14 cellular contexts compared by ENCODE assay signal in genomic region chr17:50165867-50166517, GRCh38. TPM values are rescaled to one million over a fixed set of nuclear protein-coding genes. Genes with fewer than 3 reads are reported as not detected.
DNase-seq lines count a peak whose midpoint lies in the region; ATAC-seq, FAIRE-seq and TF ChIP-seq lines count a peak whose summit lies in the region.
"Had no signal": no experiment of that assay in that cellular context is flagged by ENCODE, and none has a peak within 500 bp of the region (broad histone marks: within the 10 kb centered on the region; RNA-seq: fewer than 3 reads in every experiment).

SGCA (plus strand) TSS chr17:50166005; CDS start chr17:50166041, 36 bp downstream.

- ATAC-seq in memory B cell (ENCODE audit: low read depth): no peak

- H3K36me3 Mint-ChIP-seq in HFFc6 (ENCODE audit: low read depth): no peaks in the 10 kb centered on the region
- H3K36me3 Mint-ChIP-seq in memory B cell: peaks cover 1% of the 10 kb centered on the region
- H3K36me3 Mint-ChIP-seq in type B pancreatic cell: no peaks in the 10 kb centered on the region

- H3K9me3 Mint-ChIP-seq in HFFc6: peaks cover under 1% of the 10 kb centered on the region; the same call in 1 of the 2 replicates
- no peaks in the 10 kb centered on the region for H3K9me3 Mint-ChIP-seq in memory B cell
- no peaks in the 10 kb centered on the region for H3K9me3 Mint-ChIP-seq in type B pancreatic cell

- no peak within 1 kb of the TSS for H3K27ac Mint-ChIP-seq in HFFc6
- H3K27ac Mint-ChIP-seq in memory B cell: peak within 1 kb of the TSS; percentile 59
- H3K27ac Mint-ChIP-seq in type B pancreatic cell: no peak within 1 kb of the TSS

- H3K27me3 Mint-ChIP-seq in HFFc6 (ENCODE audit: insufficient read depth) (peaks cover 34% of the 10 kb centered on the region), memory B cell (no peaks in the 10 kb centered on the region), type B pancreatic cell (peaks cover 12% of the 10 kb centered on the region)

- FAIRE-seq in D721Med (lab: Jason Lieb, UNC): no peak

- H3K27ac ChIP-seq in coronary artery: peak within 1 kb of the TSS; percentile 95 to 96

- H3K4me3 ChIP-seq in coronary artery (peak within 1 kb of the TSS; percentile 70), skeletal muscle cell (ENCODE audit: low read depth, low read length) (peak within 1 kb of the TSS; percentile 50)

- H3K4me1 Mint-ChIP-seq in HFFc6 (ENCODE audit: low read depth) (peaks cover 26% of the 10 kb centered on the region), memory B cell (peaks cover 47% of the 10 kb centered on the region), type B pancreatic cell (ENCODE audit: unreplicated experiment) (peaks cover 16% of the 10 kb centered on the region)

- DNase-seq in HFFc6 (no peak), coronary artery (ENCODE audit: low spot score) (no peak), memory B cell (ENCODE audit: low spot score in 2 of 2) (no peak), skeletal muscle cell (ENCODE audit: low read depth) (no peak), NCI-H1930 (lab: John Stamatoyannopoulos, UW) (no peak), D721Med (ENCODE audit: insufficient read length, low spot score) (no peak), type B pancreatic cell (ENCODE audit: extremely low spot score, unreplicated experiment) (no peak)
- no peak for DNase-seq in effector CD8-positive, alpha-beta T cell (lab: John Stamatoyannopoulos, UW)
- DNase-seq: C1 segment of cervical spinal cord, GDM1, kidney glomerular epithelial cell, NCI-H1048, NCI-H446 had no signal

- no peak for TF ChIP-seq CTCF in HFFc6 (IDR thresholded peaks at IDR 0.05)
- TF ChIP-seq CTCF in coronary artery (IDR thresholded peaks at IDR 0.05): no peak
- no peak for TF ChIP-seq CTCF in D721Med (IDR thresholded peaks at IDR 0.05; ENCODE audit: insufficient read depth, missing control alignments)
- no peak for TF ChIP-seq CTCF in type B pancreatic cell (conservative IDR thresholded peaks at IDR 0.05)

- H3K4me3 Mint-ChIP-seq in HFFc6 (peak within 1 kb of the TSS; percentile 14; the same call in 1 of the 2 replicates), memory B cell (no peak within 1 kb of the TSS), type B pancreatic cell (no peak within 1 kb of the TSS)

RNA-seq across cellular contexts. Expression of gene SGCA, which starts in this region (rescaled TPM):
- under 1 TPM; 0.28 to 0.91 (median 0.76) TPM for total RNA-seq in HFFc6 (2021; fragmentation: NEBNext Ultra II Directional; extraction: Animal tissue kit (Norgen Biotek cat#: 25700))
- 0.72 TPM in 1 of 2 replicates, not detected in the other for total RNA-seq in type B pancreatic cell (ENCODE audit: low replicate concordance)
- total RNA-seq: renal cortical epithelial cell had no signal
